ENCODE assay signal across 8 cellular contexts in the genomic region with DNA sequence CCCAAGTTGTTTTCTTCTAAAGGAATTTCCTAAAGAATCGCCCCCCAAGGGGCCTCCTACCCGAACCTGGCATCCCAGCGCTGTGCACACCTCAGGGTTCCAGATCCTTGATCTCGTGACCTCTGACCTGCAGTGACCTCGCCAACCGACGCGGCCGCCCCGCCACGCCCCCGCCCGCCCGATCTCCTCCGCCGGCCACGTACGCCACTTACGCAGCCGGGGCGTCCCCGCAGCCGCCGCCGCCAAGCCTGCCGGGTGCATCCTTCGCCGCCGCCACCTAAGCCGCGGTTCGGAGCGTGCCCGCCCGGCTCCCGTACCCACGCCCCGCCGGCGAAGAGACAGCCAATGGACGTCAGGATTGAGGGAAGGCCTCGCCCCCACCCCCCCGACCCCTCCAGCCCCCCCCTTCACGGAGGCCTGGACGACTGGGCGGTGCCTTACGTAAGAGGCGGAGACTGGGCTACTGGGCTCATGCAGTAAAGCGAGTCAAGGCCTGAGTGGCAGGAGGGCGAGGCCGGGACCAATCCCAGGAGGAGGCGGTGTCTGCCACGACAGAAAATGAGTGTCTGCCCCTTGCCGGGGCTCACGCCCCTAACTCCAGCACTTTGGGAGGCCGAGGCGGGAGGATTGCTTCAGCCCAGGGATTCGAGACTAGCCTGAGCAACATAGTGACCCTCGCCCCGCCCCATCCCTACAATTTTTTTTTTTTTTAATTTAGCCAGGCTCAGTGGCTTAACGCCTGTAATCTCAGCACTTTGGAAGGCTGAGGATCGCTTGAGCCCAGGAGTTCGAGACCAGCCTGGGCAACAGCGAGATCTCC.
DNase-seq lines count a peak whose midpoint lies in the region; ATAC-seq and TF ChIP-seq lines count a peak whose summit lies in the region.

A gene with protein sequence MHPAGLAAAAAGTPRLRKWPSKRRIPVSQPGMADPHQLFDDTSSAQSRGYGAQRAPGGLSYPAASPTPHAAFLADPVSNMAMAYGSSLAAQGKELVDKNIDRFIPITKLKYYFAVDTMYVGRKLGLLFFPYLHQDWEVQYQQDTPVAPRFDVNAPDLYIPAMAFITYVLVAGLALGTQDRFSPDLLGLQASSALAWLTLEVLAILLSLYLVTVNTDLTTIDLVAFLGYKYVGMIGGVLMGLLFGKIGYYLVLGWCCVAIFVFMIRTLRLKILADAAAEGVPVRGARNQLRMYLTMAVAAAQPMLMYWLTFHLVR (minus strand): TSS at position 291 of the 820 bp plus-strand sequence. CDS start 30 bp downstream, at position 261.

- peak; percentile 87 for ATAC-seq in GM19324 (IDR thresholded peaks at IDR 0.05; ENCODE audit: low FRiP score, unreplicated experiment)
- ATAC-seq in HG03460 (IDR thresholded peaks at IDR 0.05; ENCODE audit: unreplicated experiment), result peak; percentile 91

- peak within 1 kb of the TSS; percentile 78 for H3K9ac ChIP-seq in BLaER1

- peaks cover 65% of the 10 kb centered on the region for H3K4me1 ChIP-seq in BLaER1

- H3K36me3 ChIP-seq in BLaER1, result peaks cover 3% of the 10 kb centered on the region; the same call in 1 of the 2 replicates

- H3K4me3 ChIP-seq in BLaER1, result peak within 1 kb of the TSS; percentile 77
- peak within 1 kb of the TSS; percentile 75 for H3K4me3 ChIP-seq in choroid plexus epithelial cell (ENCODE audit: low read depth, low read length)

- H4K20me1 ChIP-seq in BLaER1, result peaks cover 10% of the 10 kb centered on the region

- H3K27me3 ChIP-seq in BLaER1, result no peaks in the 10 kb centered on the region

- peak; percentile 96 for DNase-seq in NCI-H524 treated with DMSO at 0.1 percent for 48 hours (lab: John Stamatoyannopoulos, UW)
- peak; percentile 92 to 94 for DNase-seq in activated CD4-positive, alpha-beta T cell treated with anti-CD3 and anti-CD28 coated beads for 4 hours
- DNase-seq in choroid plexus epithelial cell (ENCODE audit: low read depth), result peak; percentile 98
- peak; percentile 98 for DNase-seq in kidney tubule cell (ENCODE audit: low spot score)
- DNase-seq in stimulated activated CD4-positive, alpha-beta T cell treated with anti-CD3 and anti-CD28 coated beads, Interleukin-1b, Interleukin-23, amount 100 ng/mL, for 1 hour (ENCODE audit: low read depth in 2 of 2), result peak; percentile 82 to 87

- peak within 1 kb of the TSS; percentile 93 for H3K4me2 ChIP-seq in BLaER1

- no peak for TF ChIP-seq CTCF in choroid plexus epithelial cell (conservative IDR thresholded peaks at IDR 0.05; ENCODE audit: low read depth, low read length)

- peak within 1 kb of the TSS; percentile 85 for H3K27ac ChIP-seq in BLaER1

- no peaks in the 10 kb centered on the region for H3K9me3 ChIP-seq in BLaER1

Comparison
In these comparisons a context has a peak if more than half of its experiments do, and no peak if none do; other contexts are left out.
1. Peak in every context shown above with its lines: DNase-seq, ATAC-seq, H3K4me3 ChIP-seq and H3K27ac ChIP-seq.